1 cellular context compared by ENCODE assay signal in the genomic region with DNA sequence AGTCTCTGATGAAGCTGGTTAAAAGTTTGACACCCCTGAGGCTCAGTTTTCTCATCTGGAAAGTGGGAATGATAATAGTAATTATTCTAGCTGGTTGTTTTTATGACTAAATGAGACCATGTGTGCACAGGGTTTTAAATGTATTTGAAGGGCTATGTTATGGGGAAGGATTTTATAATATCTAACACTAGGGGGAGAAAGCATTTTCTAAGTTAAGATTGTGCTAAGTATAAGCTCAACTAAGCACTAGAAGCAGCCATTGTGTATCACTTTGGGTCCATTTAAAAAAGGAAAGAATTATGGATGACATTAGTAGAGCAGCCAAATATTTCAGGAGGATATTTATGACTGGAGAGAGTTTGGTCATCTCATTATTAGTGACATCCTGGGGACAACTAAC.
TF ChIP-seq lines count a peak whose summit lies in the region.

No MANE protein-coding gene starts in this region.

TF ChIP-seq in SK-N-SH, 30 proteins besides CTCF, POLR2A, EP300 and RAD21 (continued from another document):
- TF ChIP-seq, protein P1, sequence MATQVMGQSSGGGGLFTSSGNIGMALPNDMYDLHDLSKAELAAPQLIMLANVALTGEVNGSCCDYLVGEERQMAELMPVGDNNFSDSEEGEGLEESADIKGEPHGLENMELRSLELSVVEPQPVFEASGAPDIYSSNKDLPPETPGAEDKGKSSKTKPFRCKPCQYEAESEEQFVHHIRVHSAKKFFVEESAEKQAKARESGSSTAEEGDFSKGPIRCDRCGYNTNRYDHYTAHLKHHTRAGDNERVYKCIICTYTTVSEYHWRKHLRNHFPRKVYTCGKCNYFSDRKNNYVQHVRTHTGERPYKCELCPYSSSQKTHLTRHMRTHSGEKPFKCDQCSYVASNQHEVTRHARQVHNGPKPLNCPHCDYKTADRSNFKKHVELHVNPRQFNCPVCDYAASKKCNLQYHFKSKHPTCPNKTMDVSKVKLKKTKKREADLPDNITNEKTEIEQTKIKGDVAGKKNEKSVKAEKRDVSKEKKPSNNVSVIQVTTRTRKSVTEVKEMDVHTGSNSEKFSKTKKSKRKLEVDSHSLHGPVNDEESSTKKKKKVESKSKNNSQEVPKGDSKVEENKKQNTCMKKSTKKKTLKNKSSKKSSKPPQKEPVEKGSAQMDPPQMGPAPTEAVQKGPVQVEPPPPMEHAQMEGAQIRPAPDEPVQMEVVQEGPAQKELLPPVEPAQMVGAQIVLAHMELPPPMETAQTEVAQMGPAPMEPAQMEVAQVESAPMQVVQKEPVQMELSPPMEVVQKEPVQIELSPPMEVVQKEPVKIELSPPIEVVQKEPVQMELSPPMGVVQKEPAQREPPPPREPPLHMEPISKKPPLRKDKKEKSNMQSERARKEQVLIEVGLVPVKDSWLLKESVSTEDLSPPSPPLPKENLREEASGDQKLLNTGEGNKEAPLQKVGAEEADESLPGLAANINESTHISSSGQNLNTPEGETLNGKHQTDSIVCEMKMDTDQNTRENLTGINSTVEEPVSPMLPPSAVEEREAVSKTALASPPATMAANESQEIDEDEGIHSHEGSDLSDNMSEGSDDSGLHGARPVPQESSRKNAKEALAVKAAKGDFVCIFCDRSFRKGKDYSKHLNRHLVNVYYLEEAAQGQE (IDR thresholded peaks at IDR 0.05; ENCODE audit: low read depth, low read length) = no peak
- TF ChIP-seq POLR2AphosphoS5 (IDR thresholded peaks at IDR 0.05; ENCODE audit: low read depth, low read length) (no peak), FOXJ3 (CRISPR knock-in tag; IDR thresholded peaks at IDR 0.05) (no peak), TAF1 (IDR thresholded peaks at IDR 0.05; ENCODE audit: borderline replicate concordance, low read depth, low read length) (no peak), RXRA (IDR thresholded peaks at IDR 0.05; ENCODE audit: borderline replicate concordance, low read depth) (no peak), USF2 (IDR thresholded peaks at IDR 0.05; ENCODE audit: borderline replicate concordance, low read depth, low read length) (no peak), SIN3A (IDR thresholded peaks at IDR 0.05; ENCODE audit: borderline replicate concordance, low read depth, low read length) (no peak), YY1 (IDR thresholded peaks at IDR 0.05; ENCODE audit: low read depth) (no peak), CHD2 (IDR thresholded peaks at IDR 0.05; ENCODE audit: low read length, partially characterized antibody) (no peak), TCF12 (IDR thresholded peaks at IDR 0.05) (no peak), ZBTB33 (IDR thresholded peaks at IDR 0.05; ENCODE audit: borderline replicate concordance, low read depth) (no peak), TEAD4 (IDR thresholded peaks at IDR 0.05; ENCODE audit: borderline replicate concordance, insufficient read depth) (no peak), EZH2phosphoT487 (IDR thresholded peaks at IDR 0.05; ENCODE audit: borderline replicate concordance, low read depth) (no peak), MXI1 (IDR thresholded peaks at IDR 0.05; ENCODE audit: low read depth, low read length) (no peak)
- TF ChIP-seq, protein P2, sequence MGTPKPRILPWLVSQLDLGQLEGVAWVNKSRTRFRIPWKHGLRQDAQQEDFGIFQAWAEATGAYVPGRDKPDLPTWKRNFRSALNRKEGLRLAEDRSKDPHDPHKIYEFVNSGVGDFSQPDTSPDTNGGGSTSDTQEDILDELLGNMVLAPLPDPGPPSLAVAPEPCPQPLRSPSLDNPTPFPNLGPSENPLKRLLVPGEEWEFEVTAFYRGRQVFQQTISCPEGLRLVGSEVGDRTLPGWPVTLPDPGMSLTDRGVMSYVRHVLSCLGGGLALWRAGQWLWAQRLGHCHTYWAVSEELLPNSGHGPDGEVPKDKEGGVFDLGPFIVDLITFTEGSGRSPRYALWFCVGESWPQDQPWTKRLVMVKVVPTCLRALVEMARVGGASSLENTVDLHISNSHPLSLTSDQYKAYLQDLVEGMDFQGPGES (IDR thresholded peaks at IDR 0.05; ENCODE audit: low read depth, low read length) = no peak
- TF ChIP-seq, protein P3, sequence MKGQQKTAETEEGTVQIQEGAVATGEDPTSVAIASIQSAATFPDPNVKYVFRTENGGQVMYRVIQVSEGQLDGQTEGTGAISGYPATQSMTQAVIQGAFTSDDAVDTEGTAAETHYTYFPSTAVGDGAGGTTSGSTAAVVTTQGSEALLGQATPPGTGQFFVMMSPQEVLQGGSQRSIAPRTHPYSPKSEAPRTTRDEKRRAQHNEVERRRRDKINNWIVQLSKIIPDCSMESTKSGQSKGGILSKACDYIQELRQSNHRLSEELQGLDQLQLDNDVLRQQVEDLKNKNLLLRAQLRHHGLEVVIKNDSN (IDR thresholded peaks at IDR 0.05; ENCODE audit: borderline replicate concordance, low read depth) = no peak
